15 cellular contexts compared by ENCODE assay signal in the genomic region with DNA sequence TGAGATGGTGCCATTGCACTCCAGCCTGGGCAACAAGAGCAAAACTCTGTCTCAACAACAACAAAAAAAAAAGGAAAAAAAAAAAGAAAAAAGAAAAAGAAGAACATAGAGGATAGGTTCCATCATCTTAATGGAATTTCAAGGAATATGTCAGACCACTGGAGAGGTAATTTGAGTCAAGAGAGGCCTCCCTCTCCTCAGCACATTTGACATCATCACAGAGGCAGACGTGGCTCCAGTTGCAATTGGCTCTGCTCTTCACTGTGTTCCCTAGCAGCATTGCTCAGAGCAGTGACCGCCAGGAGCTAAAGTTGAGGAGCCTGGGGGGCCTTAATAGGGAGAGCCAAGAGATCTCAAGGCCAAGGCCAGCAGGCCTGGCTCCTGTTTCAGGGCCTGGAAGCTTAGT.
DNase-seq lines count a peak whose midpoint lies in the region; ATAC-seq, FAIRE-seq and TF ChIP-seq lines count a peak whose summit lies in the region.
"Had no signal": no experiment of that assay in that cellular context is flagged by ENCODE, and none has a peak within 500 bp of the region (broad histone marks: within the 10 kb centered on the region; RNA-seq: fewer than 3 reads in every experiment).

No MANE protein-coding gene starts in this region.

- no peaks in the 10 kb centered on the region for H3K9me3 ChIP-seq in liver (ENCODE audit: control insufficient read depth in 4 of 4, low read length in 3 of 4)
- no peaks in the 10 kb centered on the region for H3K9me3 ChIP-seq in HepG2 (ENCODE audit: low read length)
- H3K9me3 ChIP-seq in aorta (ENCODE audit: control insufficient read depth, low read length): no peaks in the 10 kb centered on the region
- H3K9me3 ChIP-seq in Karpas-422 (ENCODE audit: low read length): no peaks in the 10 kb centered on the region

- WGBS in liver: 80% methylated on average over 2 of the region's 2 CpGs
- WGBS in HepG2 (ENCODE audit: low lambda C conversion rate): 13% methylated on average over 1 of the region's 2 CpGs
- WGBS in aorta, 2 donors: 26 to 44% methylated on average over 2 of the region's 2 CpGs

- H2AFZ ChIP-seq in HepG2 (ENCODE audit: low read length): no peak overlapping the region
- no peak overlapping the region for H2AFZ ChIP-seq in Karpas-422 (ENCODE audit: low read length)

- peaks cover 16% of the 10 kb centered on the region for H3K4me1 Mint-ChIP-seq in osteocyte (ENCODE audit: unreplicated experiment)

- H3K4me1 ChIP-seq in liver (ENCODE audit: control insufficient read depth in 4 of 4, insufficient read depth in 4 of 4, low read length in 3 of 4): peaks cover 0 to 3% (median under 1%) of the 10 kb centered on the region in 4 donors
- H3K4me1 ChIP-seq in HepG2 (ENCODE audit: insufficient read depth, low read length): no peaks in the 10 kb centered on the region
- H3K4me1 ChIP-seq in aorta (ENCODE audit: control insufficient read depth in 1 of 2, insufficient read depth in 2 of 2, low read length in 2 of 2): peaks cover 3 to 6% of the 10 kb centered on the region in 2 donors
- H3K4me1 ChIP-seq in Karpas-422 (ENCODE audit: low read length): no peaks in the 10 kb centered on the region

- no peak overlapping the region for H3K9ac ChIP-seq in liver (ENCODE audit: low read depth in 1 of 2, low read length in 2 of 2)
- no peak overlapping the region for H3K9ac ChIP-seq in HepG2 (ENCODE audit: insufficient read depth, low read depth, low read length)
- H3K9ac ChIP-seq in Karpas-422 (ENCODE audit: low read length): no peak overlapping the region

- TF ChIP-seq POLR2A in HepG2 (IDR thresholded peaks at IDR 0.05; ENCODE audit: insufficient read depth in 1 of 2, low read depth in 2 of 2, low read length in 2 of 2): no peak

- DNase-seq in HepG2 (ENCODE audit: low spot score): no peak
- DNase-seq in fibroblast of villous mesenchyme (ENCODE audit: low read depth): peak; percentile 60
- DNase-seq in osteocyte (ENCODE audit: extremely low spot score, unreplicated experiment): no peak
- peak; percentile 74 to 76 for DNase-seq in aorta
- no peak for DNase-seq in GF-D8 (lab: John Stamatoyannopoulos, UW)
- no peak for DNase-seq in Karpas-422
- DNase-seq: activated CD8-positive, alpha-beta T cell treated with anti-CD3 and anti-CD28 coated beads for 36 hours; NCI-H2029; retina; T-helper 2 cell had no signal

- H3K27ac ChIP-seq in liver (ENCODE audit: low read depth in 1 of 2, low read length in 2 of 2): no peak overlapping the region
- H3K27ac ChIP-seq in HepG2 (ENCODE audit: extremely low read length, insufficient read depth, low read length): no peak overlapping the region
- no peak overlapping the region for H3K27ac ChIP-seq in aorta (ENCODE audit: low read depth in 1 of 2, low read length in 2 of 2)
- no peak overlapping the region for H3K27ac ChIP-seq in Karpas-422 (ENCODE audit: low read length)

- no peak for TF ChIP-seq CTCF in liver (IDR thresholded peaks at IDR 0.05; ENCODE audit: low read depth, low read length, missing input control)
- no peak for TF ChIP-seq CTCF in HepG2 (CRISPR knock-in tag; IDR thresholded peaks at IDR 0.05)
- TF ChIP-seq CTCF in fibroblast of villous mesenchyme (IDR thresholded peaks at IDR 0.05; ENCODE audit: insufficient read depth, low read depth, low read length): no peak
- no peak for TF ChIP-seq CTCF in osteocyte (IDR thresholded peaks at IDR 0.05)

- no peaks in the 10 kb centered on the region for H3K79me2 ChIP-seq in HepG2 (ENCODE audit: insufficient read depth, low read length)
- H3K79me2 ChIP-seq in Karpas-422 (ENCODE audit: low read length): no peaks in the 10 kb centered on the region

- H4K20me1 ChIP-seq in HepG2 (ENCODE audit: insufficient read depth, low read length) (no peaks in the 10 kb centered on the region), Karpas-422 (ENCODE audit: insufficient read depth, low read depth, low read length) (no peaks in the 10 kb centered on the region)

- H3K27me3 ChIP-seq in liver (ENCODE audit: control insufficient read depth in 4 of 4, insufficient read depth in 4 of 4, low read length in 3 of 4) (no peaks in the 10 kb centered on the region), HepG2 (ENCODE audit: control insufficient read depth in 1 of 2, insufficient read depth in 2 of 2, low read length in 2 of 2) (no peaks in the 10 kb centered on the region), aorta (ENCODE audit: control insufficient read depth in 1 of 2, insufficient read depth in 2 of 2, low read length in 1 of 2) (no peaks in the 10 kb centered on the region), Karpas-422 (ENCODE audit: low read length) (no peaks in the 10 kb centered on the region)
- H3K27me3 ChIP-seq: dorsolateral prefrontal cortex had no signal

- TF ChIP-seq EP300 in HepG2 (IDR thresholded peaks at IDR 0.05; ENCODE audit: low read depth in 2 of 2, low read length in 2 of 2) (no peak), HepG2 (CRISPR knock-in tag; IDR thresholded peaks at IDR 0.05; ENCODE audit: borderline replicate concordance) (no peak)

- TF ChIP-seq RAD21 in liver (IDR thresholded peaks at IDR 0.05) (no peak), HepG2 (CRISPR knock-in tag; IDR thresholded peaks at IDR 0.05) (no peak)

- no TSS peak for BruUV-seq in HepG2 (replicated peaks; lab: Mats Ljungman, UMichigan)

- in situ Hi-C loops in HepG2 (cut with HindIII; ENCODE audit: extremely low pct_ligation_motif_present, low pct_unique_long_range_greater_than_20kb): no loop called here

- no peak overlapping the region for H3K4me3 Mint-ChIP-seq in osteocyte (ENCODE audit: unreplicated experiment)
- H3K4me3 Mint-ChIP-seq: activated CD8-positive, alpha-beta T cell treated with anti-CD3 and anti-CD28 coated beads for 36 hours; type B pancreatic cell had no signal

- no peak for ATAC-seq in HepG2
- peak; percentile 90 for ATAC-seq in aorta (ENCODE audit: low FRiP score)
- ATAC-seq in GM18868 (IDR thresholded peaks at IDR 0.05; ENCODE audit: unreplicated experiment): no peak
- ATAC-seq: activated CD8-positive, alpha-beta T cell treated with anti-CD3 and anti-CD28 coated beads for 36 hours; HCT116 had no signal

- H3K27me3 Mint-ChIP-seq in osteocyte (ENCODE audit: unreplicated experiment): no peaks in the 10 kb centered on the region
- H3K27me3 Mint-ChIP-seq: activated CD8-positive, alpha-beta T cell treated with anti-CD3 and anti-CD28 coated beads for 36 hours; type B pancreatic cell had no signal

- CTCF ChIA-PET in HepG2 (lab: Yijun Ruan, JAX; ENCODE audit: low intra/inter-chr PET ratio, low total read pairs): no interaction called here

- H3K9me3 Mint-ChIP-seq in osteocyte (ENCODE audit: unreplicated experiment): peaks cover 5% of the 10 kb centered on the region
- H3K9me3 Mint-ChIP-seq: activated CD8-positive, alpha-beta T cell treated with anti-CD3 and anti-CD28 coated beads for 36 hours had no signal

- no peaks in the 10 kb centered on the region for H3K9me2 ChIP-seq in Karpas-422 (replicated peaks; ENCODE audit: insufficient read depth, low read length)

- H3K4me3 ChIP-seq in liver (ENCODE audit: low read depth in 1 of 3, low read length in 3 of 3): no peak overlapping the region
- no peak overlapping the region for H3K4me3 ChIP-seq in HepG2 (replicated peaks in 1 of 3; ENCODE audit: insufficient read depth in 1 of 3, low read depth in 2 of 3, low read length in 3 of 3)
- H3K4me3 ChIP-seq in fibroblast of villous mesenchyme (ENCODE audit: low read depth, low read length): no peak overlapping the region
- H3K4me3 ChIP-seq in aorta (ENCODE audit: low read length in 2 of 2): no peak overlapping the region
- H3K4me3 ChIP-seq in Karpas-422 (ENCODE audit: low read length): no peak overlapping the region
- H3K4me3 ChIP-seq: dorsolateral prefrontal cortex had no signal

- no peaks in the 10 kb centered on the region for H3K36me3 Mint-ChIP-seq in osteocyte (ENCODE audit: unreplicated experiment)
- H3K36me3 Mint-ChIP-seq: type B pancreatic cell had no signal

- POLR2A ChIA-PET in HepG2 (lab: Yijun Ruan, JAX): no interaction called here

- no peak overlapping the region for H3K4me2 ChIP-seq in HepG2 (ENCODE audit: low read depth, low read length)
- H3K4me2 ChIP-seq in Karpas-422 (ENCODE audit: low read depth, low read length, poor library complexity, severe bottlenecking): no peak overlapping the region

- intact Hi-C loops in HepG2 (cut with micrococcal nuclease; ENCODE audit: unreplicated experiment) (no loop called here), aorta (cut with DNase I) (no loop called here)

- FAIRE-seq in HepG2 (lab: Jason Lieb, UNC): no peak

- peak overlapping the region; percentile 55 for H3K27ac Mint-ChIP-seq in osteocyte (ENCODE audit: unreplicated experiment)
- H3K27ac Mint-ChIP-seq: activated CD8-positive, alpha-beta T cell treated with anti-CD3 and anti-CD28 coated beads for 36 hours; type B pancreatic cell had no signal

- H3K36me3 ChIP-seq in liver (ENCODE audit: control insufficient read depth in 4 of 4, insufficient read depth in 3 of 4, low read depth in 1 of 4, low read length in 3 of 4) (no peaks in the 10 kb centered on the region), HepG2 (replicated peaks in 1 of 2; ENCODE audit: control insufficient read depth in 1 of 2, insufficient read depth in 2 of 2, low read length in 2 of 2) (no peaks in the 10 kb centered on the region), aorta (ENCODE audit: control insufficient read depth in 1 of 2, insufficient read depth in 2 of 2, low read length in 1 of 2) (no peaks in the 10 kb centered on the region), Karpas-422 (ENCODE audit: insufficient read depth, low read length) (no peaks in the 10 kb centered on the region)

TF ChIP-seq in liver, 16 proteins besides CTCF, POLR2A, EP300 and RAD21 (continues in another document):
- TF ChIP-seq FOXA1 (IDR thresholded peaks at IDR 0.05) (no peak), GABPA (IDR thresholded peaks at IDR 0.05 in 1 of 2, conservative IDR thresholded peaks at IDR 0.05 in 1 of 2) (no peak)

TF ChIP-seq in HepG2, 621 proteins besides CTCF, POLR2A, EP300 and RAD21:
- TF ChIP-seq SP5 (CRISPR knock-in tag; IDR thresholded peaks at IDR 0.05; ENCODE audit: borderline replicate concordance, low read depth): no peak

Comparison
In these comparisons a context has a peak if more than half of its experiments do, and no peak if none do; other contexts are left out.
1. DNase-seq: peak in fibroblast of villous mesenchyme (single experiment) and aorta (2 of 2); none in HepG2 (single experiment), osteocyte (single experiment), GF-D8 (single experiment) and Karpas-422 (single experiment).